ENCODE assay signal across 9 cellular contexts in genomic region chr21:15293251-15293650, GRCh38.
DNase-seq lines count a peak whose midpoint lies in the region; TF ChIP-seq lines count a peak whose summit lies in the region.
"Had no signal": no experiment of that assay in that cellular context is flagged by ENCODE, and none has a peak within 500 bp of the region (broad histone marks: within the 10 kb centered on the region; RNA-seq: fewer than 3 reads in every experiment).

No MANE protein-coding gene starts in this region.

- H3K9ac ChIP-seq in colonic mucosa (ENCODE audit: low read depth in 2 of 2, low read length in 2 of 2): no peak overlapping the region

- peak; percentile 68 for DNase-seq in ACHN
- DNase-seq in HT1080 (ENCODE audit: low read depth): peak; percentile 88
- DNase-seq in brain pericyte (ENCODE audit: low read depth, low spot score): peak; percentile 13
- DNase-seq in kidney glomerular epithelial cell (lab: John Stamatoyannopoulos, UW): peak; percentile 92
- no peak for DNase-seq in activated T-cell treated with anti-CD3 and anti-CD28 coated beads, Interleukin-2, amount 50 U/mL, for 1 hour
- no peak for DNase-seq in GM10266 (ENCODE audit: extremely low spot score)
- no peak for DNase-seq in colonic mucosa
- DNase-seq in dorsolateral prefrontal cortex: no peak
- DNase-seq: activated gamma-delta T cell treated with Interleukin-2 at 50 U/mL for 16 hours had no signal

- intact Hi-C loops in colonic mucosa (cut with DNase I) (loop anchor here (5.0 kb wide), 1 partner anchor 184 kb away; no protein-coding TSS in a partner anchor), dorsolateral prefrontal cortex (cut with DNase I) (no loop called here)

- no peaks in the 10 kb centered on the region for H3K36me3 ChIP-seq in colonic mucosa

- no peak overlapping the region for H3K27ac ChIP-seq in colonic mucosa
- H3K27ac ChIP-seq in dorsolateral prefrontal cortex: no peak overlapping the region

- no peak for TF ChIP-seq CTCF in GM10266 (IDR thresholded peaks at IDR 0.05; ENCODE audit: control insufficient read depth, insufficient read depth, low read depth, missing control alignments)
- TF ChIP-seq CTCF in colonic mucosa (IDR thresholded peaks at IDR 0.05): no peak
- TF ChIP-seq CTCF in dorsolateral prefrontal cortex (IDR thresholded peaks at IDR 0.05 in 54 of 56, conservative IDR thresholded peaks at IDR 0.05 in 2 of 56; ENCODE audit: low read depth in 1 of 56, partially characterized antibody in 56 of 56): no peak

- in situ Hi-C loops in ACHN (cut with HindIII; ENCODE audit: low pct_ligation_motif_present, low pct_unique_long_range_greater_than_20kb, low sequenced_read_pairs): no loop called here

- H3K4me3 ChIP-seq in colonic mucosa: no peak overlapping the region
- no peak overlapping the region for H3K4me3 ChIP-seq in dorsolateral prefrontal cortex

- H3K4me1 ChIP-seq in colonic mucosa: no peaks in the 10 kb centered on the region

- no peaks in the 10 kb centered on the region for H3K9me3 ChIP-seq in colonic mucosa

- no peaks in the 10 kb centered on the region for H3K27me3 ChIP-seq in colonic mucosa
- peaks cover 0 to 3% (median 0%) of the 10 kb centered on the region in 45 donors for H3K27me3 ChIP-seq in dorsolateral prefrontal cortex

Comparison
In these comparisons a context has a peak if more than half of its experiments do, and no peak if none do; other contexts are left out.
1. DNase-seq: peak in ACHN (single experiment), HT1080 (single experiment), brain pericyte (single experiment) and kidney glomerular epithelial cell (single experiment); none in activated T-cell treated with anti-CD3 and anti-CD28 coated beads, Interleukin-2, amount 50 U/mL, for 1 hour (single experiment), GM10266 (single experiment), colonic mucosa (single experiment) and dorsolateral prefrontal cortex (0 of 10).